1 cellular context compared by ENCODE assay signal in the genomic region with DNA sequence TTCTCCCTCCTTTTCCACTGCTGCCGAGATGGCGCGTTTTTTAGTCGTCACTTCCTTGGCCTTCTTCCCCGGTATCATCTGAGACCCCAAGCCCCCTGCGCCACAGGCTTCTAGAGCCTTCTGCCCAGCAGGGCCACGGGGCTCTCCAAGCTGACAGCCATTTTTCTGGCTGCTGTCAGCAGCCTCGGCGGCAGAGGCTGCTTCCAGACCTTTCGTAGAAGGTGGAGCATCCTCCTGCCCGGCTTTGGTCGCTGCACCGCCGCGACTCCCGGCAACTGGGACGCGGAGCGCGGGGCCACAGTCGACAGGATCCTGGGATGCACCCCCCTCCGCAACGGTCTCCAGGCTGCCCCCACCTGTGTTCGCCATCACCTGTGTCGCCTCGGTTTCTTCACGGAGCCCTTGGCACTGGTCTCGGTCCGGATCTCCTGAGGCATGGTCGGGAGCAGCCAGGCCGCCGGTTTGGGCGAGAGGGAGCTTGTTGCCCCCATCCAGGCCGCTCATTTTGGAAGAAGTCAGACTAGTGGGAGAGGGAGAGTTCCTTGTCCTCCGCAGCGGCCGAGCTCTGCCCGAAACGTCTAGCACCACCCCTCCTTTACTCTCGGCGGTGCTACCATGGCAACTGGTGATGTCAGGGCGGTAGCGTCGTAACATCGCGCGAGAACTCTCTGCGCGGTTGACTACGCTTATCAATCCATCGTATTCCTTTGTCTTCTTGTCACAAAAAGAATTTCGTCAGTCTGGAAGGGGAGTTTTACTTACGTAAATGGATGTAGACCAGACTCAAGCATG.
TF ChIP-seq lines count a peak whose summit lies in the region.

A gene (minus strand): TSS at position 571 of the 792 bp plus-strand sequence. CDS start 67 bp downstream, at position 504.

TF ChIP-seq in GM12878, 131 proteins besides CTCF, POLR2A, EP300 and RAD21 (continued from another document):
- TF ChIP-seq, protein P1, sequence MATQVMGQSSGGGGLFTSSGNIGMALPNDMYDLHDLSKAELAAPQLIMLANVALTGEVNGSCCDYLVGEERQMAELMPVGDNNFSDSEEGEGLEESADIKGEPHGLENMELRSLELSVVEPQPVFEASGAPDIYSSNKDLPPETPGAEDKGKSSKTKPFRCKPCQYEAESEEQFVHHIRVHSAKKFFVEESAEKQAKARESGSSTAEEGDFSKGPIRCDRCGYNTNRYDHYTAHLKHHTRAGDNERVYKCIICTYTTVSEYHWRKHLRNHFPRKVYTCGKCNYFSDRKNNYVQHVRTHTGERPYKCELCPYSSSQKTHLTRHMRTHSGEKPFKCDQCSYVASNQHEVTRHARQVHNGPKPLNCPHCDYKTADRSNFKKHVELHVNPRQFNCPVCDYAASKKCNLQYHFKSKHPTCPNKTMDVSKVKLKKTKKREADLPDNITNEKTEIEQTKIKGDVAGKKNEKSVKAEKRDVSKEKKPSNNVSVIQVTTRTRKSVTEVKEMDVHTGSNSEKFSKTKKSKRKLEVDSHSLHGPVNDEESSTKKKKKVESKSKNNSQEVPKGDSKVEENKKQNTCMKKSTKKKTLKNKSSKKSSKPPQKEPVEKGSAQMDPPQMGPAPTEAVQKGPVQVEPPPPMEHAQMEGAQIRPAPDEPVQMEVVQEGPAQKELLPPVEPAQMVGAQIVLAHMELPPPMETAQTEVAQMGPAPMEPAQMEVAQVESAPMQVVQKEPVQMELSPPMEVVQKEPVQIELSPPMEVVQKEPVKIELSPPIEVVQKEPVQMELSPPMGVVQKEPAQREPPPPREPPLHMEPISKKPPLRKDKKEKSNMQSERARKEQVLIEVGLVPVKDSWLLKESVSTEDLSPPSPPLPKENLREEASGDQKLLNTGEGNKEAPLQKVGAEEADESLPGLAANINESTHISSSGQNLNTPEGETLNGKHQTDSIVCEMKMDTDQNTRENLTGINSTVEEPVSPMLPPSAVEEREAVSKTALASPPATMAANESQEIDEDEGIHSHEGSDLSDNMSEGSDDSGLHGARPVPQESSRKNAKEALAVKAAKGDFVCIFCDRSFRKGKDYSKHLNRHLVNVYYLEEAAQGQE (IDR thresholded peaks at IDR 0.05; ENCODE audit: low read depth, low read length), result no peak
- TF ChIP-seq CBFB (IDR thresholded peaks at IDR 0.05; ENCODE audit: low read depth), result peak; percentile 51
- TF ChIP-seq, protein P2, sequence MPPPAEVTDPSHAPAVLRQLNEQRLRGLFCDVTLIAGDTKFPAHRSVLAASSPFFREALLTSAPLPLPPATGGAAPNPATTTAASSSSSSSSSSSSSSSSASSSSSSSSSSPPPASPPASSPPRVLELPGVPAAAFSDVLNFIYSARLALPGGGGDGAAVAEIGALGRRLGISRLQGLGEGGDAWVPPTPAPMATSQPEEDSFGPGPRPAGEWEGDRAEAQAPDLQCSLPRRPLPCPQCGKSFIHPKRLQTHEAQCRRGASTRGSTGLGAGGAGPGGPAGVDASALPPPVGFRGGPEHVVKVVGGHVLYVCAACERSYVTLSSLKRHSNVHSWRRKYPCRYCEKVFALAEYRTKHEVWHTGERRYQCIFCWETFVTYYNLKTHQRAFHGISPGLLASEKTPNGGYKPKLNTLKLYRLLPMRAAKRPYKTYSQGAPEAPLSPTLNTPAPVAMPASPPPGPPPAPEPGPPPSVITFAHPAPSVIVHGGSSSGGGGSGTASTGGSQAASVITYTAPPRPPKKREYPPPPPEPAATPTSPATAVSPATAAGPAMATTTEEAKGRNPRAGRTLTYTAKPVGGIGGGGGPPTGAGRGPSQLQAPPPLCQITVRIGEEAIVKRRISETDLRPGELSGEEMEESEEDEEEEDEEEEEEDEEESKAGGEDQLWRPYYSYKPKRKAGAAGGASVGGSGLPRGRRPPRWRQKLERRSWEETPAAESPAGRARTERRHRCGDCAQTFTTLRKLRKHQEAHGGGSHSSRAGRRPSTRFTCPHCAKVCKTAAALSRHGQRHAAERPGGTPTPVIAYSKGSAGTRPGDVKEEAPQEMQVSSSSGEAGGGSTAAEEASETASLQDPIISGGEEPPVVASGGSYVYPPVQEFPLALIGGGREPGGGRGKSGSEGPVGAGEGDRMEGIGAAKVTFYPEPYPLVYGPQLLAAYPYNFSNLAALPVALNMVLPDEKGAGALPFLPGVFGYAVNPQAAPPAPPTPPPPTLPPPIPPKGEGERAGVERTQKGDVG (CRISPR knock-in tag; IDR thresholded peaks at IDR 0.05), result no peak
- no peak for TF ChIP-seq SIX5 (IDR thresholded peaks at IDR 0.05; ENCODE audit: low read depth, low read length, severe bottlenecking)
- no peak for TF ChIP-seq YBX1 (IDR thresholded peaks at IDR 0.05)
- TF ChIP-seq, protein P3, sequence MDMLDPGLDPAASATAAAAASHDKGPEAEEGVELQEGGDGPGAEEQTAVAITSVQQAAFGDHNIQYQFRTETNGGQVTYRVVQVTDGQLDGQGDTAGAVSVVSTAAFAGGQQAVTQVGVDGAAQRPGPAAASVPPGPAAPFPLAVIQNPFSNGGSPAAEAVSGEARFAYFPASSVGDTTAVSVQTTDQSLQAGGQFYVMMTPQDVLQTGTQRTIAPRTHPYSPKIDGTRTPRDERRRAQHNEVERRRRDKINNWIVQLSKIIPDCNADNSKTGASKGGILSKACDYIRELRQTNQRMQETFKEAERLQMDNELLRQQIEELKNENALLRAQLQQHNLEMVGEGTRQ (IDR thresholded peaks at IDR 0.05; ENCODE audit: borderline replicate concordance, low read depth, low read length), result no peak
- TF ChIP-seq MEF2B (IDR thresholded peaks at IDR 0.05; ENCODE audit: partially characterized antibody, poor library complexity, severe bottlenecking), result peak; percentile 15
- TF ChIP-seq SMAD5 (IDR thresholded peaks at IDR 0.05; ENCODE audit: low read depth), result peak; percentile 83; the same call in 1 of the 2 replicates
- TF ChIP-seq FOS (IDR thresholded peaks at IDR 0.05; ENCODE audit: borderline replicate concordance, extremely low read depth, insufficient read length), result no peak
- TF ChIP-seq RFX5 (IDR thresholded peaks at IDR 0.05; ENCODE audit: low read depth, low read length), result peak; percentile 99
- TF ChIP-seq, protein P4, sequence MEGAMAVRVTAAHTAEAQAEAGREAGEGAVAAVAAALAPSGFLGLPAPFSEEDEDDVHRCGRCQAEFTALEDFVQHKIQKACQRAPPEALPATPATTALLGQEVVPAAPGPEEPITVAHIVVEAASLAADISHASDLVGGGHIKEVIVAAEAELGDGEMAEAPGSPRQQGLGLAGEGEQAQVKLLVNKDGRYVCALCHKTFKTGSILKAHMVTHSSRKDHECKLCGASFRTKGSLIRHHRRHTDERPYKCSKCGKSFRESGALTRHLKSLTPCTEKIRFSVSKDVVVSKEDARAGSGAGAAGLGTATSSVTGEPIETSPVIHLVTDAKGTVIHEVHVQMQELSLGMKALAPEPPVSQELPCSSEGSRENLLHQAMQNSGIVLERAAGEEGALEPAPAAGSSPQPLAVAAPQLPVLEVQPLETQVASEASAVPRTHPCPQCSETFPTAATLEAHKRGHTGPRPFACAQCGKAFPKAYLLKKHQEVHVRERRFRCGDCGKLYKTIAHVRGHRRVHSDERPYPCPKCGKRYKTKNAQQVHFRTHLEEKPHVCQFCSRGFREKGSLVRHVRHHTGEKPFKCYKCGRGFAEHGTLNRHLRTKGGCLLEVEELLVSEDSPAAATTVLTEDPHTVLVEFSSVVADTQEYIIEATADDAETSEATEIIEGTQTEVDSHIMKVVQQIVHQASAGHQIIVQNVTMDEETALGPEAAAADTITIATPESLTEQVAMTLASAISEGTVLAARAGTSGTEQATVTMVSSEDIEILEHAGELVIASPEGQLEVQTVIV (IDR thresholded peaks at IDR 0.05; ENCODE audit: borderline replicate concordance, partially characterized antibody), result no peak
- TF ChIP-seq CHD1 (IDR thresholded peaks at IDR 0.05; ENCODE audit: low read depth, low read length), result no peak
TF ChIP-seq in GM12878: peak in this region for 34.
